Comparison of ENCODE assay signal across 15 cellular contexts in genomic region chr16:67987460-67988160, GRCh38. TPM values are rescaled to one million over a fixed set of nuclear protein-coding genes. Genes with fewer than 3 reads are reported as not detected.
DNase-seq lines count a peak whose midpoint lies in the region; ATAC-seq, FAIRE-seq and TF ChIP-seq lines count a peak whose summit lies in the region.
"Had no signal": no experiment of that assay in that cellular context is flagged by ENCODE, and none has a peak within 500 bp of the region (broad histone marks: within the 10 kb centered on the region; RNA-seq: fewer than 3 reads in every experiment).

No MANE protein-coding gene starts in this region.

- FAIRE-seq in H54 (lab: Jason Lieb, UNC) = no peak
- FAIRE-seq: GM19239 had no signal

- H3K9me3 Mint-ChIP-seq in CD8-positive, alpha-beta T cell = no peaks in the 10 kb centered on the region
- H3K9me3 Mint-ChIP-seq in natural killer cell treated with Interleukin-12 subunit alpha and Interleukin-12 subunit beta and Interleukin-15 and Interleukin-18, amount 100 ng/mL, for 72 hours = no peaks in the 10 kb centered on the region
- H3K9me3 Mint-ChIP-seq: H9 had no signal

- H3K27me3 Mint-ChIP-seq in CD8-positive, alpha-beta T cell (ENCODE audit: low read depth) = no peaks in the 10 kb centered on the region
- no peaks in the 10 kb centered on the region for H3K27me3 Mint-ChIP-seq in natural killer cell treated with Interleukin-12 subunit alpha and Interleukin-12 subunit beta and Interleukin-15 and Interleukin-18, amount 100 ng/mL, for 72 hours

- intact Hi-C loops in CD8-positive, alpha-beta T cell (cut with DNase I, micrococcal nuclease) = no loop called here
- intact Hi-C loops in PC-3 (cut with micrococcal nuclease) = no loop called here

- POLR2A ChIA-PET in CD8-positive, alpha-beta T cell (lab: Charles Lee) = interaction anchor here (0.6 to 1.5 kb wide), 3 partner anchors 11 to 187 kb away, joined by 3 to 6 read pairs (median 5); partner anchors contain the start of gene DPEP2
- POLR2A ChIA-PET in PC-3 (lab: Charles Lee; ENCODE audit: unreplicated experiment) = no interaction called here

- no peaks in the 10 kb centered on the region for H3K9me3 ChIP-seq in CD8-positive, alpha-beta T cell (ENCODE audit: low read length)
- H3K9me3 ChIP-seq in PC-3 (ENCODE audit: low read length) (no peaks in the 10 kb centered on the region), fibroblast of lung (ENCODE audit: control insufficient read depth, insufficient read depth, low read depth, low read length) (no peaks in the 10 kb centered on the region)
- H3K9me3 ChIP-seq: SJSA1, thoracic aorta had no signal

- H3F3A ChIP-seq in PC-3 (ENCODE audit: low read length, unreplicated experiment) = no peaks in the 10 kb centered on the region

- H3K4me2 ChIP-seq in PC-3 (ENCODE audit: low read length) (no peak overlapping the region), fibroblast of lung (ENCODE audit: extremely low read depth, insufficient read depth, low read length) (no peak overlapping the region)

- no peaks in the 10 kb centered on the region for H3K36me3 ChIP-seq in CD8-positive, alpha-beta T cell (ENCODE audit: insufficient read depth, low read length)
- H3K36me3 ChIP-seq in PC-3 (ENCODE audit: low read depth, low read length) = no peaks in the 10 kb centered on the region
- no peaks in the 10 kb centered on the region for H3K36me3 ChIP-seq in fibroblast of lung (ENCODE audit: control insufficient read depth, insufficient read depth, low read length)
- H3K36me3 ChIP-seq: SJSA1, thoracic aorta had no signal

- peaks cover 12% of the 10 kb centered on the region for H3K36me3 Mint-ChIP-seq in CD8-positive, alpha-beta T cell
- H3K36me3 Mint-ChIP-seq in natural killer cell treated with Interleukin-12 subunit alpha and Interleukin-12 subunit beta and Interleukin-15 and Interleukin-18, amount 100 ng/mL, for 72 hours = no peaks in the 10 kb centered on the region

- peak overlapping the region; percentile 64 for H3K27ac Mint-ChIP-seq in CD8-positive, alpha-beta T cell
- peak overlapping the region; percentile 45 to 93 for H3K27ac Mint-ChIP-seq in natural killer cell treated with Interleukin-12 subunit alpha and Interleukin-12 subunit beta and Interleukin-15 and Interleukin-18, amount 100 ng/mL, for 72 hours
- H3K27ac Mint-ChIP-seq: H9 had no signal

- H3K79me2 ChIP-seq in PC-3 (ENCODE audit: low read length) = no peaks in the 10 kb centered on the region
- no peaks in the 10 kb centered on the region for H3K79me2 ChIP-seq in fibroblast of lung (ENCODE audit: control insufficient read depth, insufficient read depth, low read length)

- H3K27ac ChIP-seq in CD8-positive, alpha-beta T cell (ENCODE audit: low read depth, low read length) = no peak overlapping the region
- H3K27ac ChIP-seq in PC-3 (ENCODE audit: low read length) (no peak overlapping the region), fibroblast of lung (ENCODE audit: insufficient read depth, low read length) (no peak overlapping the region)
- H3K27ac ChIP-seq: epithelial cell of prostate, SJSA1, thoracic aorta had no signal

- CTCF ChIA-PET in CD8-positive, alpha-beta T cell (lab: Charles Lee) = interaction anchor here (0.6 to 17.1 kb wide), 3 partner anchors 52 to 171 kb away, joined by 3 to 162 read pairs (median 3); no protein-coding TSS in a partner anchor
- CTCF ChIA-PET in PC-3 (lab: Charles Lee) = no interaction called here

- H4K20me1 ChIP-seq in PC-3 (ENCODE audit: low read length) (no peaks in the 10 kb centered on the region), fibroblast of lung (ENCODE audit: control insufficient read depth, extremely low read depth, insufficient read depth, low read length) (no peaks in the 10 kb centered on the region)

- H2AFZ ChIP-seq in PC-3 (ENCODE audit: low read length) (no peak overlapping the region), fibroblast of lung (ENCODE audit: low read length) (peak overlapping the region; percentile 48)

- TF ChIP-seq CTCF in CD8-positive, alpha-beta T cell (IDR thresholded peaks at IDR 0.05) = no peak
- TF ChIP-seq CTCF in PC-3 (conservative IDR thresholded peaks at IDR 0.05; ENCODE audit: low read depth, low read length) (no peak), fibroblast of lung (conservative IDR thresholded peaks at IDR 0.05 in 1 of 2, IDR thresholded peaks at IDR 0.05 in 1 of 2; ENCODE audit: low read depth in 1 of 2, low read length in 2 of 2) (no peak)

- BruUV-seq in PC-3 (replicated peaks; lab: Mats Ljungman, UMichigan) = no TSS peak

- TF ChIP-seq POLR2A in H54 (IDR thresholded peaks at IDR 0.05; ENCODE audit: low read depth, low read length) = no peak

- DNase-seq in CD8-positive, alpha-beta T cell = no peak
- peak; percentile 18 for DNase-seq in PC-3
- DNase-seq in fibroblast of lung (ENCODE audit: low read depth in 2 of 2) = peak; percentile 13 to 31
- DNase-seq in natural killer cell treated with Interleukin-12 subunit alpha and Interleukin-12 subunit beta and Interleukin-15 and Interleukin-18, amount 100 ng/mL, for 72 hours (ENCODE audit: low spot score) = no peak
- no peak for DNase-seq in H54 (ENCODE audit: insufficient read length, low spot score)
- DNase-seq: H9, occipital lobe had no signal

- no peaks in the 10 kb centered on the region for H3K9me2 ChIP-seq in PC-3 (replicated peaks; ENCODE audit: low read length)

- peaks cover 26% of the 10 kb centered on the region for H3K4me1 ChIP-seq in CD8-positive, alpha-beta T cell (ENCODE audit: insufficient read depth, low read length)
- no peaks in the 10 kb centered on the region for H3K4me1 ChIP-seq in PC-3 (ENCODE audit: insufficient read depth, low read length)
- H3K4me1 ChIP-seq in fibroblast of lung (ENCODE audit: control insufficient read depth, extremely low read depth, insufficient read depth, low read length) = peaks cover 4% of the 10 kb centered on the region

- no peaks in the 10 kb centered on the region for H3K27me3 ChIP-seq in CD8-positive, alpha-beta T cell (ENCODE audit: insufficient read depth, low read length)
- H3K27me3 ChIP-seq in PC-3 (ENCODE audit: low read length) (no peaks in the 10 kb centered on the region), fibroblast of lung (ENCODE audit: control insufficient read depth, insufficient read depth, low read length) (no peaks in the 10 kb centered on the region)
- H3K27me3 ChIP-seq: SJSA1 had no signal

- H3K4me3 ChIP-seq in CD8-positive, alpha-beta T cell (ENCODE audit: low read depth, low read length) = no peak overlapping the region
- H3K4me3 ChIP-seq in PC-3 (ENCODE audit: low read length) (no peak overlapping the region), fibroblast of lung (replicated peaks in 1 of 4; ENCODE audit: control extremely low read depth in 1 of 4, insufficient read depth in 1 of 4, low read depth in 3 of 4, low read length in 4 of 4) (no peak overlapping the region)
- H3K4me3 ChIP-seq: SJSA1, thoracic aorta had no signal

- no peak overlapping the region for H3K4me3 Mint-ChIP-seq in CD8-positive, alpha-beta T cell
- H3K4me3 Mint-ChIP-seq in natural killer cell treated with Interleukin-12 subunit alpha and Interleukin-12 subunit beta and Interleukin-15 and Interleukin-18, amount 100 ng/mL, for 72 hours = no peak overlapping the region
- H3K4me3 Mint-ChIP-seq: H9 had no signal

- H3K4me1 Mint-ChIP-seq in CD8-positive, alpha-beta T cell (ENCODE audit: low read depth) = peaks cover 24% of the 10 kb centered on the region
- H3K4me1 Mint-ChIP-seq in natural killer cell treated with Interleukin-12 subunit alpha and Interleukin-12 subunit beta and Interleukin-15 and Interleukin-18, amount 100 ng/mL, for 72 hours (ENCODE audit: low read depth in 2 of 2) = peaks cover 27 to 37% of the 10 kb centered on the region in 2 donors

- no peak for ATAC-seq in CD8-positive, alpha-beta T cell
- ATAC-seq in PC-3 = no peak
- ATAC-seq in natural killer cell treated with Interleukin-12 subunit alpha and Interleukin-12 subunit beta and Interleukin-15 and Interleukin-18, amount 100 ng/mL, for 72 hours = no peak
- ATAC-seq in GM21529 (IDR thresholded peaks at IDR 0.05; ENCODE audit: unreplicated experiment) = no peak
- ATAC-seq in HG02610 (IDR thresholded peaks at IDR 0.05; ENCODE audit: unreplicated experiment) = no peak
- ATAC-seq in HG02973 (IDR thresholded peaks at IDR 0.05; ENCODE audit: unreplicated experiment) = no peak

- H3K9ac ChIP-seq in PC-3 (ENCODE audit: low read length) = no peak overlapping the region
- no peak overlapping the region for H3K9ac ChIP-seq in fibroblast of lung (ENCODE audit: insufficient read depth, low read length)

RNA-seq across cellular contexts. Expression of gene DPEP3, which starts 7.3 kb away (rescaled TPM):
- total RNA-seq in CD8-positive, alpha-beta T cell = under 1 TPM; 0.30 to 0.58 TPM
- total RNA-seq in PC-3 (2014; rRNA removed) = not detected in 2 replicates
- not detected in 2 replicates for total RNA-seq in fibroblast of lung
- polyA plus RNA-seq in fibroblast of lung = not detected in 2 replicates
- polyA plus RNA-seq in fibroblast of lung (2012) = not detected in 2 replicates
- not detected in 2 replicates for polyA minus RNA-seq in fibroblast of lung (ENCODE audit: low replicate concordance)
- not detected for total RNA-seq in natural killer cell treated with Interleukin-12 subunit alpha and Interleukin-12 subunit beta and Interleukin-15 and Interleukin-18, amount 100 ng/mL, for 72 hours
- total RNA-seq: NCI-H460, occipital lobe, SJSA1, thoracic aorta had no signal

RNA-seq across cellular contexts. Expression of gene DPEP2, which starts 11.7 kb away (rescaled TPM):
- total RNA-seq in CD8-positive, alpha-beta T cell = 10 to 100 TPM; 22.5 to 23.7 TPM
- total RNA-seq in PC-3 (2014; rRNA removed) = not detected in 2 replicates
- total RNA-seq in fibroblast of lung = not detected in 2 replicates
- polyA plus RNA-seq in fibroblast of lung = not detected in 2 replicates
- polyA plus RNA-seq in fibroblast of lung (2012) = not detected in 2 replicates
- not detected in 2 replicates for polyA minus RNA-seq in fibroblast of lung (ENCODE audit: low replicate concordance)
- 1 to 10 TPM; 2.2 to 2.3 TPM for total RNA-seq in natural killer cell treated with Interleukin-12 subunit alpha and Interleukin-12 subunit beta and Interleukin-15 and Interleukin-18, amount 100 ng/mL, for 72 hours
- total RNA-seq: H9, NCI-H460, occipital lobe had no signal

RNA-seq across cellular contexts. Expression of gene SLC12A4, which starts 19.2 kb away (rescaled TPM):
- total RNA-seq in CD8-positive, alpha-beta T cell = 10 to 100 TPM; 20.1 to 20.7 TPM
- total RNA-seq in PC-3 (2014; rRNA removed) = 29.3 and 33.2 TPM in 2 replicates
- total RNA-seq in fibroblast of lung = 60.4 and 120 TPM in 2 replicates
- 41.4 and 42.2 TPM in 2 replicates for polyA plus RNA-seq in fibroblast of lung
- polyA plus RNA-seq in fibroblast of lung (2012) = 55.1 and 59.5 TPM in 2 replicates
- polyA minus RNA-seq in fibroblast of lung (ENCODE audit: low replicate concordance) = 321 and 416 TPM in 2 replicates
- total RNA-seq in natural killer cell treated with Interleukin-12 subunit alpha and Interleukin-12 subunit beta and Interleukin-15 and Interleukin-18, amount 100 ng/mL, for 72 hours = 10 to 100 TPM; 32.9 to 84.4 TPM

RNA-seq across cellular contexts. Expression of gene DPEP2NB, which starts 28.1 kb away (rescaled TPM):
- total RNA-seq in CD8-positive, alpha-beta T cell = not detected
- total RNA-seq in PC-3 (2014; rRNA removed) (not detected in 2 replicates), fibroblast of lung (not detected in 2 replicates)
- polyA plus RNA-seq in fibroblast of lung = not detected in 2 replicates
- polyA plus RNA-seq in fibroblast of lung (2012) = not detected in 2 replicates
- not detected in 2 replicates for polyA minus RNA-seq in fibroblast of lung (ENCODE audit: low replicate concordance)
- total RNA-seq in natural killer cell treated with Interleukin-12 subunit alpha and Interleukin-12 subunit beta and Interleukin-15 and Interleukin-18, amount 100 ng/mL, for 72 hours = not detected
- total RNA-seq: H9, NCI-H460, occipital lobe, SJSA1, thoracic aorta had no signal

RNA-seq across cellular contexts. Expression of gene DDX28, which starts 35.4 kb away (rescaled TPM):
- 10 to 100 TPM; 18.5 to 20.9 TPM for total RNA-seq in CD8-positive, alpha-beta T cell
- 13.4 and 16.6 TPM in 2 replicates for total RNA-seq in PC-3 (2014; rRNA removed)
- total RNA-seq in fibroblast of lung = 10.7 and 12.3 TPM in 2 replicates
- polyA plus RNA-seq in fibroblast of lung = 5.3 and 8.6 TPM in 2 replicates
- polyA plus RNA-seq in fibroblast of lung (2012) = 5.0 and 8.3 TPM in 2 replicates
- polyA minus RNA-seq in fibroblast of lung (ENCODE audit: low replicate concordance) = 7.0 and 13.2 TPM in 2 replicates
- 10 to 100 TPM; 16.2 to 20.1 TPM for total RNA-seq in natural killer cell treated with Interleukin-12 subunit alpha and Interleukin-12 subunit beta and Interleukin-15 and Interleukin-18, amount 100 ng/mL, for 72 hours

Comparison
In these comparisons a context has a peak if more than half of its experiments do, and no peak if none do; other contexts are left out.
1. DNase-seq: peak in PC-3 (single experiment) and fibroblast of lung (2 of 2); none in CD8-positive, alpha-beta T cell (0 of 7), natural killer cell treated with Interleukin-12 subunit alpha and Interleukin-12 subunit beta and Interleukin-15 and Interleukin-18, amount 100 ng/mL, for 72 hours (single experiment) and H54 (single experiment).
2. RNA of gene DPEP2, which starts 11.7 kb away (total RNA-seq): 22.5 to 23.7 TPM in CD8-positive, alpha-beta T cell; 2.2 to 2.3 TPM in natural killer cell treated with Interleukin-12 subunit alpha and Interleukin-12 subunit beta and Interleukin-15 and Interleukin-18, amount 100 ng/mL, for 72 hours, not detected in PC-3 and not detected in fibroblast of lung; every median in the first group is over 4 times any median in the second.